ENCODE assay signal across 19 cellular contexts in the genomic region with DNA sequence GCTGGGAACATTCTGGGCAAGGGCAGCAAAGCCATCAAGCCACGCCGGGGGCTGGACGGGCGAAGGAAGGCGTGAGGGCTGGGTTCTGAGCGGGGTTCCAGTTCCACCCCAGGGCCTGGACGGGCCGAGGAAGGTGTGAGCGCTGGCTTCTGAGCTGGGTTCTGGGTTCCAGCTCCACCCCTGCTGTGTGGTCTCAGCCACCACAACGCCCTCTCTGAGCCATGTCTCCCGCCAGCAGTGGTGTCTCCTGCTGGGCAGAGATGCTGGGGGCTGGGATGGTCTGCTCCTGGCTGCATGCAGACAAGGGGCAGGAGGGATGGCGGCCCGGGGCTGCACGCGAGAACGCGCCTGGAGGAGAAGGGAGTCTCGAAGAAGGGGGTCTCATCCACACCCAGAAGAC. TPM values are rescaled to one million over a fixed set of nuclear protein-coding genes. Genes with fewer than 3 reads are reported as not detected.
DNase-seq lines count a peak whose midpoint lies in the region; ATAC-seq, FAIRE-seq and TF ChIP-seq lines count a peak whose summit lies in the region.
"Had no signal": no experiment of that assay in that cellular context is flagged by ENCODE, and none has a peak within 500 bp of the region (broad histone marks: within the 10 kb centered on the region; RNA-seq: fewer than 3 reads in every experiment).

No MANE protein-coding gene starts in this region.

- no peaks in the 10 kb centered on the region for H3K4me1 Mint-ChIP-seq in natural killer cell treated with Interleukin-12 subunit alpha and Interleukin-12 subunit beta and Interleukin-15 and Interleukin-18, amount 100 ng/mL, for 72 hours (ENCODE audit: low read depth in 2 of 2)
- peaks cover 0 to 11% of the 10 kb centered on the region in 2 donors for H3K4me1 Mint-ChIP-seq in natural killer cell

- no peak overlapping the region for H2AFZ ChIP-seq in osteoblast (ENCODE audit: low read length)
- H2AFZ ChIP-seq: GM23338, PC-9 had no signal

- peaks cover 10% of the 10 kb centered on the region for H3K79me2 ChIP-seq in osteoblast (ENCODE audit: insufficient read depth, low read length)

- H3K4me3 Mint-ChIP-seq in natural killer cell treated with Interleukin-12 subunit alpha and Interleukin-12 subunit beta and Interleukin-15 and Interleukin-18, amount 100 ng/mL, for 72 hours, result peak overlapping the region; percentile 22
- no peak overlapping the region for H3K4me3 Mint-ChIP-seq in natural killer cell
- H3K4me3 Mint-ChIP-seq: GM23338 had no signal

- H3K36me3 ChIP-seq in NT2/D1 (ENCODE audit: insufficient read depth, insufficient read length, low read length) (peaks cover 18% of the 10 kb centered on the region), kidney (ENCODE audit: control insufficient read depth in 1 of 2, insufficient read depth in 2 of 2, low read length in 2 of 2) (no peaks in the 10 kb centered on the region), osteoblast (ENCODE audit: insufficient read depth, low read length) (no peaks in the 10 kb centered on the region), heart left ventricle (no peaks in the 10 kb centered on the region)

- H3K27ac ChIP-seq in kidney (ENCODE audit: low read depth in 2 of 2, low read length in 2 of 2), result no peak overlapping the region
- no peak overlapping the region for H3K27ac ChIP-seq in osteoblast (ENCODE audit: low read depth, low read length)
- H3K27ac ChIP-seq in heart left ventricle, result no peak overlapping the region
- H3K27ac ChIP-seq: KMS-11, PC-9 had no signal

- no peak for DNase-seq in natural killer cell treated with Interleukin-12 subunit alpha and Interleukin-12 subunit beta and Interleukin-15 and Interleukin-18, amount 100 ng/mL, for 72 hours (ENCODE audit: low spot score)
- DNase-seq in natural killer cell (no peak), NT2/D1 (ENCODE audit: low read depth, low spot score) (no peak), kidney (peak; percentile 72), osteoblast (ENCODE audit: insufficient read length, low spot score, missing footprints) (no peak), heart left ventricle (no peak), NCI-H2081 treated with DMSO at 0.1 percent for 48 hours (lab: John Stamatoyannopoulos, UW) (no peak)
- DNase-seq in activated CD8-positive, alpha-beta memory T cell treated with anti-CD3 and anti-CD28 coated beads for 24 hours, result no peak
- DNase-seq: CD8-positive, alpha-beta memory T cell; DMS79 treated with DMSO at 0.1 percent for 48 hours; NCI-H1048; NCI-H146; NCI-H2081; NCI-H510A; NCI-H774 had no signal

- WGBS in heart left ventricle, 4 donors, result 87 to 90% (median 88%) methylated on average over 18 of the region's 18 CpGs

- FAIRE-seq in kidney (lab: Jason Lieb, UNC), result no peak
- FAIRE-seq: G401.6 had no signal

- H3K4me1 ChIP-seq in NT2/D1 (ENCODE audit: insufficient read depth, insufficient read length), result peaks cover 33% of the 10 kb centered on the region
- H3K4me1 ChIP-seq in kidney (ENCODE audit: control insufficient read depth in 1 of 2, insufficient read depth in 1 of 2, low read depth in 1 of 2, low read length in 2 of 2), result peaks cover 8 to 10% of the 10 kb centered on the region in 2 donors
- peaks cover 6% of the 10 kb centered on the region for H3K4me1 ChIP-seq in osteoblast (ENCODE audit: insufficient read depth, low read length)
- H3K4me1 ChIP-seq in heart left ventricle, result peaks cover 4 to 27% (median 14%) of the 10 kb centered on the region in 12 donors

- H3K27me3 ChIP-seq in NT2/D1 (ENCODE audit: insufficient read depth, insufficient read length), result peaks cover 7% of the 10 kb centered on the region
- no peaks in the 10 kb centered on the region for H3K27me3 ChIP-seq in osteoblast (ENCODE audit: insufficient read depth, low read length)
- peaks cover 26 to 67% (median 40%) of the 10 kb centered on the region in 9 donors for H3K27me3 ChIP-seq in heart left ventricle

- intact Hi-C loops in natural killer cell (cut with micrococcal nuclease), result no loop called here
- intact Hi-C loops in kidney (cut with DNase I), result loop anchor here (10.0 kb wide), 1 partner anchor 73 kb away; no protein-coding TSS in a partner anchor
- intact Hi-C loops in heart left ventricle (cut with DNase I), result loop anchor here in 3 of 10 donors (5.0 to 10.0 kb wide), 2 partner anchors 71 to 73 kb away; no protein-coding TSS in a partner anchor

- H3K4me2 ChIP-seq in osteoblast (ENCODE audit: insufficient read depth, low read length), result no peak overlapping the region
- H3K4me2 ChIP-seq: GM23338, KMS-11, PC-9 had no signal

- no peak overlapping the region for H3K27ac Mint-ChIP-seq in natural killer cell treated with Interleukin-12 subunit alpha and Interleukin-12 subunit beta and Interleukin-15 and Interleukin-18, amount 100 ng/mL, for 72 hours
- H3K27ac Mint-ChIP-seq in natural killer cell, result no peak overlapping the region
- H3K27ac Mint-ChIP-seq: CD8-positive, alpha-beta memory T cell; GM23338 had no signal

- peaks cover 7 to 13% of the 10 kb centered on the region in 2 donors for H3K27me3 Mint-ChIP-seq in natural killer cell treated with Interleukin-12 subunit alpha and Interleukin-12 subunit beta and Interleukin-15 and Interleukin-18, amount 100 ng/mL, for 72 hours
- H3K27me3 Mint-ChIP-seq in natural killer cell (ENCODE audit: low read depth in 2 of 2), result peaks cover 20 to 22% of the 10 kb centered on the region in 2 donors

- H3K9me3 ChIP-seq in NT2/D1 (ENCODE audit: insufficient read depth, low read length), result no peaks in the 10 kb centered on the region
- no peaks in the 10 kb centered on the region for H3K9me3 ChIP-seq in kidney (ENCODE audit: control insufficient read depth in 1 of 2, low read length in 2 of 2)
- H3K9me3 ChIP-seq in osteoblast (ENCODE audit: low read depth, low read length), result no peaks in the 10 kb centered on the region
- no peaks in the 10 kb centered on the region for H3K9me3 ChIP-seq in heart left ventricle

- H3K36me3 Mint-ChIP-seq in natural killer cell treated with Interleukin-12 subunit alpha and Interleukin-12 subunit beta and Interleukin-15 and Interleukin-18, amount 100 ng/mL, for 72 hours, result no peaks in the 10 kb centered on the region
- H3K36me3 Mint-ChIP-seq in natural killer cell, result no peaks in the 10 kb centered on the region

- no peak for TF ChIP-seq CTCF in natural killer cell (IDR thresholded peaks at IDR 0.05)
- no peak for TF ChIP-seq CTCF in kidney (IDR thresholded peaks at IDR 0.05; ENCODE audit: borderline replicate concordance, extremely low read depth, insufficient read depth)
- TF ChIP-seq CTCF in osteoblast (IDR thresholded peaks at IDR 0.05; ENCODE audit: extremely low read depth, low read depth, low read length), result no peak
- TF ChIP-seq CTCF in heart left ventricle (IDR thresholded peaks at IDR 0.05), result no peak

- H3K4me3 ChIP-seq in NT2/D1 (ENCODE audit: insufficient read length, low read depth), result no peak overlapping the region
- no peak overlapping the region for H3K4me3 ChIP-seq in kidney (ENCODE audit: low read length in 2 of 2)
- no peak overlapping the region for H3K4me3 ChIP-seq in osteoblast (ENCODE audit: insufficient read depth, low read length)
- no peak overlapping the region for H3K4me3 ChIP-seq in heart left ventricle
- H3K4me3 ChIP-seq: GM23338, PC-9 had no signal

- H4K20me1 ChIP-seq in osteoblast (ENCODE audit: insufficient read depth, low read length), result no peaks in the 10 kb centered on the region

- no peak for ATAC-seq in natural killer cell treated with Interleukin-12 subunit alpha and Interleukin-12 subunit beta and Interleukin-15 and Interleukin-18, amount 100 ng/mL, for 72 hours
- no peak for ATAC-seq in natural killer cell
- ATAC-seq in heart left ventricle, result no peak
- ATAC-seq: GM23338 had no signal

- H3K9ac ChIP-seq in NT2/D1 (ENCODE audit: insufficient read length, low read depth) (peak overlapping the region; percentile 10), kidney (ENCODE audit: low read length in 2 of 2) (no peak overlapping the region)
- H3K9ac ChIP-seq: KMS-11 had no signal

- H3K9me3 Mint-ChIP-seq in natural killer cell treated with Interleukin-12 subunit alpha and Interleukin-12 subunit beta and Interleukin-15 and Interleukin-18, amount 100 ng/mL, for 72 hours, result no peaks in the 10 kb centered on the region
- no peaks in the 10 kb centered on the region for H3K9me3 Mint-ChIP-seq in natural killer cell
- H3K9me3 Mint-ChIP-seq: CD8-positive, alpha-beta memory T cell; GM23338 had no signal

- TF ChIP-seq POLR2A in heart left ventricle (IDR thresholded peaks at IDR 0.05), result no peak

RNA-seq across cellular contexts. Expression of a gene that starts 3.9 kb away (rescaled TPM):
- 1 to 10 TPM in 1 of 2 donors, under 1 TPM in 1; 0.81 to 4.2 TPM for total RNA-seq in natural killer cell treated with Interleukin-12 subunit alpha and Interleukin-12 subunit beta and Interleukin-15 and Interleukin-18, amount 100 ng/mL, for 72 hours
- total RNA-seq in natural killer cell (1 to 10 TPM; 1.1 to 1.8 (median 1.2) TPM), kidney (13.7 TPM), osteoblast (7.2 and 21.8 TPM in 2 replicates), heart left ventricle (under 1 TPM in 1 of 9 donors, not detected in 8; 0.20 TPM)
- polyA plus RNA-seq in kidney (ENCODE audit: insufficient read depth, low read depth, low replicate concordance) (1.5 TPM), heart left ventricle (under 1 TPM in 1 of 2 donors, not detected in 1; 0.50 TPM)

RNA-seq across cellular contexts. Expression of a gene that starts 11.2 kb away (rescaled TPM):
- 1,000 to 10,000 TPM; 1,294 to 1,944 TPM for total RNA-seq in natural killer cell treated with Interleukin-12 subunit alpha and Interleukin-12 subunit beta and Interleukin-15 and Interleukin-18, amount 100 ng/mL, for 72 hours
- 1,000 to 10,000 TPM; 1,286 to 1,549 (median 1,294) TPM for total RNA-seq in natural killer cell
- 1,694 TPM for total RNA-seq in kidney
- polyA plus RNA-seq in kidney (ENCODE audit: insufficient read depth, low read depth, low replicate concordance), result 3,146 TPM
- 2,112 and 2,440 TPM in 2 replicates for total RNA-seq in osteoblast
- total RNA-seq in heart left ventricle, result 1,000 to 10,000 TPM in 6 of 9 donors, 100 to 1,000 TPM in 3; 701 to 3,315 (median 1,152) TPM
- polyA plus RNA-seq in heart left ventricle, result 1,000 to 10,000 TPM; 2,775 to 5,500 TPM

RNA-seq across cellular contexts. Expression of a gene that starts 41.8 kb away (rescaled TPM):
- not detected for total RNA-seq in natural killer cell treated with Interleukin-12 subunit alpha and Interleukin-12 subunit beta and Interleukin-15 and Interleukin-18, amount 100 ng/mL, for 72 hours
- total RNA-seq in natural killer cell, result not detected
- total RNA-seq in kidney, result 24.2 TPM
- 433 TPM for polyA plus RNA-seq in kidney (ENCODE audit: insufficient read depth, low read depth, low replicate concordance)
- 0.29 and 0.36 TPM in 2 replicates for total RNA-seq in osteoblast
- total RNA-seq in heart left ventricle, result not detected
- polyA plus RNA-seq in heart left ventricle, result not detected
- total RNA-seq: CD8-positive, alpha-beta memory T cell; PC-9 had no signal
- polyA plus RNA-seq: CD8-positive, alpha-beta memory T cell had no signal

Comparison
In these comparisons a context has a peak if more than half of its experiments do, and no peak if none do; other contexts are left out.
1. RNA of a gene that starts 41.8 kb away (total RNA-seq): 24.2 TPM in kidney (single experiment); 0.29 to 0.36 TPM in osteoblast, not detected in natural killer cell treated with Interleukin-12 subunit alpha and Interleukin-12 subunit beta and Interleukin-15 and Interleukin-18, amount 100 ng/mL, for 72 hours, not detected in natural killer cell and not detected in heart left ventricle; every median in the first group is over 10 times any median in the second.